In the genomic region with DNA sequence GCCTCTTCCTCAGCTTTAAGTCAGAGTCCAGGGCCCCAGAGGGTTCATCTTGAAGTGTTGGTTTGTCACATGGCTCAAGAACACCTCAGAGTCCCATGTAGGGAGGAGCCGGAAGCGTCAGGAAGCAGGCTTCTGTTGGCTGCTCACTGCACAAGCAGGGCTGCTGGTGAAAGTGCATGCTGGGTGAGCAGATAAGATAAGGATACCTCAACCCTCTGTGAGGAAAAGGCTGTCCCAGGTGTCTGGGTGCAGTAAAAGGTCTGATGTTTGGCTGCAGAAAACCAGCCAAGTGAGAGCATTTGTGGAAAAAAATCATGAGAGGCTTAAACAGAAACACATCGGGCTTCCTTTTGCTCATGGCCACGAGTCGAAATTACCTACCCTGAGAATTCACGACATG, we compare ENCODE assay signal across 29 cellular contexts. TPM values are rescaled to one million over a fixed set of nuclear protein-coding genes. Genes with fewer than 3 reads are reported as not detected.
"Had no signal": no experiment of that assay in that cellular context is flagged by ENCODE, and none has a peak within 500 bp of the region (broad histone marks: within the 10 kb centered on the region; RNA-seq: fewer than 3 reads in every experiment).

No MANE protein-coding gene starts in this region.

- H3K9me3 Mint-ChIP-seq: activated B cell treated with CpG ODN at 0.5 μM for 24 hours; activated CD4-positive, alpha-beta memory T cell treated with anti-CD3 and anti-CD28 coated beads for 36 hours; activated naive CD8-positive, alpha-beta T cell treated with anti-CD3 and anti-CD28 coated beads, Interleukin-2, amount 10 ng/mL, durations not matched to agents 7 days and 5 days; activated T-helper 1 cell treated with anti-CD3 and anti-CD28 coated beads, Interleukin-12 subunit alpha, Interleukin-12 subunit beta, Interleukin-2, Interleukin-4 antibody, amounts not matched to agents 30 ng/mL and 10 ng/mL and 1 ng/mL, durations not matched to agents 14 hours and 24 hours and 36 hours; central memory CD8-positive, alpha-beta T cell; neural progenitor cell; stimulated activated naive CD8-positive, alpha-beta T cell treated with anti-CD3 and anti-CD28 coated beads, Interleukin-15, Interleukin-2, amounts not matched to agents 100 ng/mL and 50 ng/mL, for 24 hours; T-helper 2 cell treated with Interferon-gamma antibody and Interleukin-4, amounts not matched to agents 5 μg/mL and 100 μg/mL, for 36 hours had no signal

- H3K27ac Mint-ChIP-seq: activated B cell treated with CpG ODN at 0.5 μM for 24 hours; activated CD4-positive, alpha-beta memory T cell treated with anti-CD3 and anti-CD28 coated beads for 36 hours; activated naive CD8-positive, alpha-beta T cell treated with anti-CD3 and anti-CD28 coated beads, Interleukin-2, amount 10 ng/mL, durations not matched to agents 7 days and 5 days; activated T-helper 1 cell treated with anti-CD3 and anti-CD28 coated beads, Interleukin-12 subunit alpha, Interleukin-12 subunit beta, Interleukin-2, Interleukin-4 antibody, amounts not matched to agents 30 ng/mL and 10 ng/mL and 1 ng/mL, durations not matched to agents 14 hours and 24 hours and 36 hours; neural progenitor cell; stimulated activated naive CD8-positive, alpha-beta T cell treated with anti-CD3 and anti-CD28 coated beads, Interleukin-15, Interleukin-2, amounts not matched to agents 100 ng/mL and 50 ng/mL, for 24 hours; T-helper 2 cell treated with Interferon-gamma antibody and Interleukin-4, amounts not matched to agents 5 μg/mL and 100 μg/mL, for 36 hours had no signal

- ATAC-seq: gastrocnemius medialis, psoas muscle, right cardiac atrium had no signal

- H3K4me3 Mint-ChIP-seq: activated B cell treated with CpG ODN at 0.5 μM for 24 hours; activated CD4-positive, alpha-beta memory T cell treated with anti-CD3 and anti-CD28 coated beads for 36 hours; activated naive CD8-positive, alpha-beta T cell treated with anti-CD3 and anti-CD28 coated beads, Interleukin-2, amount 10 ng/mL, durations not matched to agents 7 days and 5 days; activated T-helper 1 cell treated with anti-CD3 and anti-CD28 coated beads, Interleukin-12 subunit alpha, Interleukin-12 subunit beta, Interleukin-2, Interleukin-4 antibody, amounts not matched to agents 30 ng/mL and 10 ng/mL and 1 ng/mL, durations not matched to agents 14 hours and 24 hours and 36 hours; central memory CD8-positive, alpha-beta T cell; neural progenitor cell; stimulated activated naive CD8-positive, alpha-beta T cell treated with anti-CD3 and anti-CD28 coated beads, Interleukin-15, Interleukin-2, amounts not matched to agents 100 ng/mL and 50 ng/mL, for 24 hours; T-helper 2 cell treated with Interferon-gamma antibody and Interleukin-4, amounts not matched to agents 5 μg/mL and 100 μg/mL, for 36 hours had no signal

- H3K4me1 ChIP-seq: neural progenitor cell, psoas muscle, suprapubic skin, transverse colon, uterus had no signal

- H3K9me3 ChIP-seq: gastrocnemius medialis, heart left ventricle, psoas muscle, suprapubic skin, transverse colon, uterus had no signal

- H3K27me3 ChIP-seq: gastrocnemius medialis, heart left ventricle, neural progenitor cell, suprapubic skin, transverse colon, uterus had no signal

- H3K27me3 Mint-ChIP-seq: activated B cell treated with CpG ODN at 0.5 μM for 24 hours had no signal

- H3K36me3 Mint-ChIP-seq: activated CD4-positive, alpha-beta memory T cell treated with anti-CD3 and anti-CD28 coated beads for 36 hours; activated naive CD8-positive, alpha-beta T cell treated with anti-CD3 and anti-CD28 coated beads, Interleukin-2, amount 10 ng/mL, durations not matched to agents 7 days and 5 days; neural progenitor cell had no signal

- H3K36me3 ChIP-seq: gastrocnemius medialis, heart left ventricle, neural progenitor cell, suprapubic skin, transverse colon, uterus had no signal

- H3K4me1 Mint-ChIP-seq: activated naive CD8-positive, alpha-beta T cell treated with anti-CD3 and anti-CD28 coated beads, Interleukin-2, amount 10 ng/mL, durations not matched to agents 7 days and 5 days; central memory CD8-positive, alpha-beta T cell; neural progenitor cell had no signal

- DNase-seq: activated B cell treated with CpG ODN at 0.5 μM for 24 hours; activated CD4-positive, alpha-beta memory T cell treated with anti-CD3 and anti-CD28 coated beads for 36 hours; activated CD4-positive, alpha-beta T cell treated with anti-CD3 and anti-CD28 coated beads for 4 hours; activated naive CD4-positive, alpha-beta T cell treated with Interleukin-2 at 50 U/mL for 16 hours; activated naive CD8-positive, alpha-beta T cell treated with anti-CD3 and anti-CD28 coated beads, Interleukin-2, amount 10 ng/mL, durations not matched to agents 7 days and 5 days; activated T-cell treated with anti-CD3 and anti-CD28 coated beads for 4 hours; effector CD4-positive, alpha-beta T cell; gastrocnemius medialis; kidney glomerular epithelial cell; psoas muscle; stimulated activated CD4-positive, alpha-beta T cell treated with anti-CD3 and anti-CD28 coated beads, Interleukin-15, amount 100 ng/mL, for 24 hours; stimulated activated CD4-positive, alpha-beta T cell treated with anti-CD3 and anti-CD28 coated beads, Interleukin-2, amount 100 ng/mL, for 48 hours; transverse colon; uterus had no signal

- H3K4me3 ChIP-seq: coronary artery, gastrocnemius medialis, heart left ventricle, neural progenitor cell, psoas muscle, skin epidermis, suprapubic skin, transverse colon, uterus had no signal

- H3K27ac ChIP-seq: coronary artery, gastrocnemius medialis, heart left ventricle, neural progenitor cell, psoas muscle, skin epidermis, suprapubic skin, transverse colon, uterus had no signal

RNA-seq across cellular contexts. Expression of a gene that starts 6.2 kb away (rescaled TPM):
- total RNA-seq: activated B cell treated with CpG ODN at 0.5 μM for 24 hours; activated CD4-positive, alpha-beta memory T cell treated with anti-CD3 and anti-CD28 coated beads for 36 hours; activated naive CD8-positive, alpha-beta T cell treated with anti-CD3 and anti-CD28 coated beads, Interleukin-2, amount 10 ng/mL, durations not matched to agents 7 days and 5 days; activated T-helper 1 cell treated with anti-CD3 and anti-CD28 coated beads, Interleukin-12 subunit alpha, Interleukin-12 subunit beta, Interleukin-2, Interleukin-4 antibody, amounts not matched to agents 30 ng/mL and 10 ng/mL and 1 ng/mL, durations not matched to agents 14 hours and 24 hours and 36 hours; gastrocnemius medialis; heart left ventricle; mesenteric fat pad; myocyte; osteocyte; psoas muscle; transverse colon; uterus had no signal

RNA-seq across cellular contexts. Expression of a gene that starts 9.9 kb away (rescaled TPM):
- total RNA-seq: activated CD4-positive, alpha-beta memory T cell treated with anti-CD3 and anti-CD28 coated beads for 36 hours; activated naive CD8-positive, alpha-beta T cell treated with anti-CD3 and anti-CD28 coated beads, Interleukin-2, amount 10 ng/mL, durations not matched to agents 7 days and 5 days; activated T-helper 1 cell treated with anti-CD3 and anti-CD28 coated beads, Interleukin-12 subunit alpha, Interleukin-12 subunit beta, Interleukin-2, Interleukin-4 antibody, amounts not matched to agents 30 ng/mL and 10 ng/mL and 1 ng/mL, durations not matched to agents 14 hours and 24 hours and 36 hours; esophagus mucosa; gastrocnemius medialis; lower leg skin; mesenteric fat pad; myocyte; osteocyte; suprapubic skin; transverse colon; uterus had no signal
